15 cellular contexts compared by ENCODE assay signal in the genomic region with DNA sequence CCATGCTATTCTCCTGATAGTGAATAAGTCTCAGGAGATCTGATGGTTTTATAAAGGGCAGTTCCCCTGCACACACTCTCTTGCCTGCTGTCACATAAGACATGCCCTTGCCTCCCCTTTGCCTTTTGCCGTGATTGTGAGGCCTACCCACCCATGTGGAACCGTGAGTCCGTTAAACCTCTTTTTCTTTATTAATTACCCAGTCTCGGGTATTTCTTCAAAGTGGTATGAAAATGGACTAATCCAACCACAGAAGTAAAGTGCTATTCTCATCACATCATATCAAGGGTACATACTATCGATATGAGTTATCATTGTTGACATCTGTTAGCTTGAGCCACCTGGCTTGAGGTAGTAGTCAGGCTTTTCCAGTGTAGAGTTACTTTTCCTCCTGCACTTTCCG. TPM values are rescaled to one million over a fixed set of nuclear protein-coding genes. Genes with fewer than 3 reads are reported as not detected.
DNase-seq lines count a peak whose midpoint lies in the region; ATAC-seq and TF ChIP-seq lines count a peak whose summit lies in the region.
"Had no signal": no experiment of that assay in that cellular context is flagged by ENCODE, and none has a peak within 500 bp of the region (broad histone marks: within the 10 kb centered on the region; RNA-seq: fewer than 3 reads in every experiment).

No MANE protein-coding gene starts in this region.

- H2AFZ ChIP-seq in PC-9, result no peak overlapping the region

- ATAC-seq in memory B cell (ENCODE audit: low read depth) (no peak), GM21526 (IDR thresholded peaks at IDR 0.05; ENCODE audit: low FRiP score, unreplicated experiment) (no peak), sciatic nerve (no peak)
- ATAC-seq: heart left ventricle, K562, left lung had no signal

- H3K79me2 ChIP-seq in PC-9 (ENCODE audit: low read depth), result peaks cover 59% of the 10 kb centered on the region

- peaks cover 29% of the 10 kb centered on the region for H3F3A ChIP-seq in PC-9 (ENCODE audit: insufficient read depth, low read depth)

- H3K36me3 Mint-ChIP-seq in IgD-negative memory B cell (peaks cover 12% of the 10 kb centered on the region), memory B cell (peaks cover 16% of the 10 kb centered on the region)

- POLR2A ChIA-PET in PC-9 (lab: Charles Lee; ENCODE audit: unreplicated experiment), result no interaction called here

- H3K9me3 ChIP-seq in BLaER1 treated with 17β-estradiol and CSF1 and Interleukin-3, amounts not matched to agents 10 nM and 100 nM (replicated peaks in 1 of 11), result peaks cover 0 to 26% (median 23%) of the 10 kb centered on the region in 11 experiments; a peak in 18 of 22 replicates
- no peaks in the 10 kb centered on the region for H3K9me3 ChIP-seq in PC-9 (ENCODE audit: insufficient read depth, low read depth)
- H3K9me3 ChIP-seq: left lung had no signal

- H3K4me1 Mint-ChIP-seq in IgD-negative memory B cell, result peaks cover 17 to 44% (median 40%) of the 10 kb centered on the region in 3 donors
- peaks cover 32% of the 10 kb centered on the region for H3K4me1 Mint-ChIP-seq in memory B cell

- peaks cover 8 to 41% (median 31%) of the 10 kb centered on the region in 11 experiments; a peak in 21 of 22 replicates for H3K36me3 ChIP-seq in BLaER1 treated with 17β-estradiol and CSF1 and Interleukin-3, amounts not matched to agents 10 nM and 100 nM
- no peaks in the 10 kb centered on the region for H3K36me3 ChIP-seq in PC-9 (ENCODE audit: low read depth)

- H3K27me3 ChIP-seq in BLaER1 treated with 17β-estradiol and CSF1 and Interleukin-3, amounts not matched to agents 10 nM and 100 nM, result no peaks in the 10 kb centered on the region
- H3K27me3 ChIP-seq in PC-9 (ENCODE audit: insufficient read depth, low read depth), result no peaks in the 10 kb centered on the region
- H3K27me3 ChIP-seq: heart left ventricle, left lung had no signal

- DNase-seq in memory B cell (ENCODE audit: low spot score in 2 of 2) (no peak), caudate nucleus (lab: John Stamatoyannopoulos, UW) (no peak), sciatic nerve (ENCODE audit: low spot score) (no peak), PC-9 (no peak)
- DNase-seq: anterior cingulate cortex, HCEC 1CT, heart left ventricle, left lung, NCI-H2081 treated with DMSO at 0.1 percent for 48 hours had no signal

- peak overlapping the region; percentile 50 to 100 (median 90); a peak in 21 of 22 replicates for H3K4me2 ChIP-seq in BLaER1 treated with 17β-estradiol and CSF1 and Interleukin-3, amounts not matched to agents 10 nM and 100 nM
- no peak overlapping the region for H3K4me2 ChIP-seq in PC-9

- BruUV-seq in PC-9 (replicated peaks; lab: Mats Ljungman, UMichigan), result no TSS peak

- H4K20me1 ChIP-seq in BLaER1 treated with 17β-estradiol and CSF1 and Interleukin-3, amounts not matched to agents 10 nM and 100 nM, result peaks cover 0 to 37% (median 26%) of the 10 kb centered on the region in 11 experiments; a peak in 16 of 22 replicates
- H4K20me1 ChIP-seq in PC-9 (ENCODE audit: insufficient read depth), result peaks cover 10% of the 10 kb centered on the region

- CTCF ChIA-PET in PC-9 (lab: Charles Lee), result no interaction called here

- peak overlapping the region in 2 of 11 experiments; percentile 98 to 99; a peak in 1 of 22 replicates for H3K9ac ChIP-seq in BLaER1 treated with 17β-estradiol and CSF1 and Interleukin-3, amounts not matched to agents 10 nM and 100 nM

- H3K9me3 Mint-ChIP-seq in IgD-negative memory B cell (no peaks in the 10 kb centered on the region), memory B cell (peaks cover 3% of the 10 kb centered on the region)

- peaks cover 32 to 81% (median 57%) of the 10 kb centered on the region in 10 experiments for H3K4me1 ChIP-seq in BLaER1 treated with 17β-estradiol and CSF1 and Interleukin-3, amounts not matched to agents 10 nM and 100 nM
- peaks cover 33% of the 10 kb centered on the region for H3K4me1 ChIP-seq in PC-9 (replicated peaks; ENCODE audit: insufficient read depth)

- H3K4me3 ChIP-seq in BLaER1 treated with 17β-estradiol and CSF1 and Interleukin-3, amounts not matched to agents 10 nM and 100 nM, result no peak overlapping the region; a peak in 3 of 20 replicates
- H3K4me3 ChIP-seq in GM08714 (ENCODE audit: low read length) (peak overlapping the region; percentile 32; the same call in 1 of the 2 replicates), PC-9 (no peak overlapping the region)
- H3K4me3 ChIP-seq: heart left ventricle, K562, left lung had no signal

- H3K27ac Mint-ChIP-seq in IgD-negative memory B cell (peak overlapping the region; percentile 52 to 98 (median 84)), memory B cell (peak overlapping the region; percentile 69)

- peak overlapping the region; percentile 53 to 99 (median 68) for H3K4me3 Mint-ChIP-seq in IgD-negative memory B cell
- H3K4me3 Mint-ChIP-seq in memory B cell, result peak overlapping the region; percentile 63

- 0 out of 22 replicates have a peak overlapping the region, but pooled peaks of 1 of the 11 experiments have one; percentile 9 for H3K27ac ChIP-seq in BLaER1 treated with 17β-estradiol and CSF1 and Interleukin-3, amounts not matched to agents 10 nM and 100 nM
- H3K27ac ChIP-seq in caudate nucleus (ENCODE audit: low read depth, low read length), result no peak overlapping the region
- H3K27ac ChIP-seq in PC-9, result no peak overlapping the region
- H3K27ac ChIP-seq: left lung had no signal

- TF ChIP-seq CTCF in PC-9 (conservative IDR thresholded peaks at IDR 0.05), result no peak

- intact Hi-C loops in sciatic nerve (cut with DNase I) (no loop called here), PC-9 (cut with micrococcal nuclease; ENCODE audit: unreplicated experiment) (no loop called here)

- no peaks in the 10 kb centered on the region for H3K9me2 ChIP-seq in PC-9 (ENCODE audit: insufficient read depth)

- no peaks in the 10 kb centered on the region for H3K27me3 Mint-ChIP-seq in IgD-negative memory B cell
- no peaks in the 10 kb centered on the region for H3K27me3 Mint-ChIP-seq in memory B cell

RNA-seq across cellular contexts. Expression of a gene that starts 2.3 kb away (rescaled TPM):
- polyA plus RNA-seq in IgD-negative memory B cell, result 27.7 TPM
- total RNA-seq in sciatic nerve (34.1 TPM), PC-9 (2021) (44.6 and 65.7 TPM in 2 replicates)

RNA-seq across cellular contexts. Expression of a gene that starts 30.1 kb away (rescaled TPM):
- not detected for polyA plus RNA-seq in IgD-negative memory B cell
- total RNA-seq in sciatic nerve, result not detected
- not detected in 2 replicates for total RNA-seq in PC-9 (2021)
- total RNA-seq: heart left ventricle, K562, left lung, osteocyte had no signal
- polyA plus RNA-seq: heart left ventricle, K562 had no signal

RNA-seq across cellular contexts. Expression of a gene that starts 54.2 kb away (rescaled TPM):
- polyA plus RNA-seq in IgD-negative memory B cell, result 2.3 TPM
- 23.7 TPM for total RNA-seq in sciatic nerve
- 56.8 and 58.4 TPM in 2 replicates for total RNA-seq in PC-9 (2021)
